Comparison of ENCODE assay signal across 11 cellular contexts in the genomic region with DNA sequence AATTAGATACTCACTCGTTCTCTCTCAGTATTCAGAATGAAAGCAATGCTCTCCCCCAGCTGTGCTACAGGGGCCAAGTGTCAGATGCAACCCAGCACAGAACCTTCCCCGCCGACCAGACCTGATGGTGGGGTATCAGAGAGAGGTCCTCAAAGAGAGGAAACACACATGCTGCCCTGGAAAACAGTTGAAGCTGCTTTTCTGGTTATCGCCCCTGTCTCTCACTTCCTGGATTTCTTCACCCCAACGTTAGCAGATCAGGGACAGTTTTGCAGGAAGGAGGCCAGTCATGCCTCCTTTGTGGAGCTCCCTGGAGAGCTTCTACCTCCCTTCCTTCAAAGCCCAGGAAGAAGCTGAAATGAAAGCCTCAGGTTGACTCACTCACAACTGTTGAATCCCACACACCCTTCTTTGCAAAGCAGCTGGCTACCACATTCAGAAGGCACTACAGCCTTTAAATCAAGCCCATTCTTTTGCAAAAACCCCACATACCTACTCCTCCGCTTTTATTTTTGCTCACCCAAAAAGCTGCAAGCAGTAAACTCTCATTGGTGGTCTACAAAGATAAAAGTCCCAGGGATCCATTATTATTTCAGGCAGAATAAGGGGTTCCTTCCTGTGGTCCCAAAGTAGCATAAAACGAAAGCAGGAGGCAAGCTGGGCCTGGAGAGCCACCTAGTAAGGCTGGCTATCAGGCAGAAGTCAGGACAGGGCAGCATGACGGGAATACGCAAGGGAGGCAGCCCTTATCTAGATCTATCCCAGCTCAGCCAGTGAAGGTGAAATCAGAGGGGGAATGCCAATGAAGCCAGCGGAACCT. TPM values are rescaled to one million over a fixed set of nuclear protein-coding genes. Genes with fewer than 3 reads are reported as not detected.
DNase-seq lines count a peak whose midpoint lies in the region; ATAC-seq and TF ChIP-seq lines count a peak whose summit lies in the region.
"Had no signal": no experiment of that assay in that cellular context is flagged by ENCODE, and none has a peak within 500 bp of the region (broad histone marks: within the 10 kb centered on the region; RNA-seq: fewer than 3 reads in every experiment).

No MANE protein-coding gene starts in this region.

- ATAC-seq in GM19438 (IDR thresholded peaks at IDR 0.05; ENCODE audit: low read depth, unreplicated experiment) (peak; percentile 67), HG03103 (IDR thresholded peaks at IDR 0.05; ENCODE audit: low read depth, unreplicated experiment) (peak; percentile 58), mucosa of descending colon (no peak)
- peak; percentile 76 for ATAC-seq in stimulated activated memory B cell treated with anti-CD40 and anti-IgM and Interleukin-4, amounts not matched to agents 10 μg/mL and 1 μg/mL and 100 μg/mL, for 72 hours

- peaks cover 3% of the 10 kb centered on the region for H3K9me3 Mint-ChIP-seq in stimulated activated memory B cell treated with anti-CD40 and anti-IgM and Interleukin-4, amounts not matched to agents 10 μg/mL and 1 μg/mL and 100 μg/mL, for 72 hours

- H3K27ac ChIP-seq in Karpas-422 (ENCODE audit: low read length) = no peak overlapping the region
- H3K27ac ChIP-seq: thyroid gland had no signal

- DNase-seq in fibroblast of villous mesenchyme (ENCODE audit: low read depth) = peak; percentile 49
- DNase-seq in NCI-H2227 treated with DMSO at 0.1 percent for 48 hours (lab: John Stamatoyannopoulos, UW) = no peak
- DNase-seq in Karpas-422 = no peak
- no peak for DNase-seq in activated naive CD4-positive, alpha-beta T cell (lab: John Stamatoyannopoulos, UW)
- DNase-seq in mucosa of descending colon = no peak
- DNase-seq: naive thymus-derived CD4-positive, alpha-beta T cell; stimulated activated CD4-positive, alpha-beta T cell treated with anti-CD3 and anti-CD28 coated beads, Interleukin-1b, Interleukin-23, amount 100 ng/mL, for 48 hours; thyroid gland had no signal

- H3K27ac Mint-ChIP-seq in stimulated activated memory B cell treated with anti-CD40 and anti-IgM and Interleukin-4, amounts not matched to agents 10 μg/mL and 1 μg/mL and 100 μg/mL, for 72 hours = peak overlapping the region; percentile 85
- H3K27ac Mint-ChIP-seq: naive thymus-derived CD4-positive, alpha-beta T cell had no signal

- H3K9me2 ChIP-seq in Karpas-422 (replicated peaks; ENCODE audit: insufficient read depth, low read length) = no peaks in the 10 kb centered on the region

- no peaks in the 10 kb centered on the region for H3K79me2 ChIP-seq in Karpas-422 (ENCODE audit: low read length)

- H3K4me3 Mint-ChIP-seq in stimulated activated memory B cell treated with anti-CD40 and anti-IgM and Interleukin-4, amounts not matched to agents 10 μg/mL and 1 μg/mL and 100 μg/mL, for 72 hours = peak overlapping the region; percentile 46
- H3K4me3 Mint-ChIP-seq: naive thymus-derived CD4-positive, alpha-beta T cell had no signal

- H3K27me3 Mint-ChIP-seq in stimulated activated memory B cell treated with anti-CD40 and anti-IgM and Interleukin-4, amounts not matched to agents 10 μg/mL and 1 μg/mL and 100 μg/mL, for 72 hours = no peaks in the 10 kb centered on the region

- H3K4me3 ChIP-seq in fibroblast of villous mesenchyme (ENCODE audit: low read depth, low read length) (no peak overlapping the region), Karpas-422 (ENCODE audit: low read length) (no peak overlapping the region), mucosa of descending colon (no peak overlapping the region)
- H3K4me3 ChIP-seq: thyroid gland had no signal

- H3K9ac ChIP-seq in Karpas-422 (ENCODE audit: low read length) = no peak overlapping the region

- no peak overlapping the region for H3K4me2 ChIP-seq in Karpas-422 (ENCODE audit: low read depth, low read length, poor library complexity, severe bottlenecking)

- H3K9me3 ChIP-seq in Karpas-422 (ENCODE audit: low read length) (no peaks in the 10 kb centered on the region), mucosa of descending colon (no peaks in the 10 kb centered on the region)
- H3K9me3 ChIP-seq: thyroid gland had no signal

- intact Hi-C loops in mucosa of descending colon (cut with DNase I, micrococcal nuclease) = no loop called here

- H3K4me1 Mint-ChIP-seq in stimulated activated memory B cell treated with anti-CD40 and anti-IgM and Interleukin-4, amounts not matched to agents 10 μg/mL and 1 μg/mL and 100 μg/mL, for 72 hours = peaks cover 26% of the 10 kb centered on the region
- H3K4me1 Mint-ChIP-seq: naive thymus-derived CD4-positive, alpha-beta T cell had no signal

- no peaks in the 10 kb centered on the region for H3K36me3 ChIP-seq in Karpas-422 (ENCODE audit: insufficient read depth, low read length)
- no peaks in the 10 kb centered on the region for H3K36me3 ChIP-seq in mucosa of descending colon (ENCODE audit: low read depth)
- H3K36me3 ChIP-seq: thyroid gland had no signal

- peaks cover 3% of the 10 kb centered on the region; the same call in 1 of the 2 replicates for H3K27me3 ChIP-seq in Karpas-422 (ENCODE audit: low read length)
- H3K27me3 ChIP-seq: thyroid gland had no signal

- H3K36me3 Mint-ChIP-seq in stimulated activated memory B cell treated with anti-CD40 and anti-IgM and Interleukin-4, amounts not matched to agents 10 μg/mL and 1 μg/mL and 100 μg/mL, for 72 hours = peaks cover 6% of the 10 kb centered on the region
- H3K36me3 Mint-ChIP-seq: naive thymus-derived CD4-positive, alpha-beta T cell had no signal

- H3K4me1 ChIP-seq in Karpas-422 (ENCODE audit: low read length) (0 out of 2 replicates have a peak, but pooled peaks cover 3% of the 10 kb centered on the region), mucosa of descending colon (ENCODE audit: low read depth) (no peaks in the 10 kb centered on the region)
- H3K4me1 ChIP-seq: thyroid gland had no signal

- no peak overlapping the region for H2AFZ ChIP-seq in Karpas-422 (ENCODE audit: low read length)

- no peaks in the 10 kb centered on the region for H4K20me1 ChIP-seq in Karpas-422 (ENCODE audit: insufficient read depth, low read depth, low read length)

- TF ChIP-seq CTCF in fibroblast of villous mesenchyme (IDR thresholded peaks at IDR 0.05; ENCODE audit: insufficient read depth, low read depth, low read length) (no peak), mucosa of descending colon (IDR thresholded peaks at IDR 0.05) (no peak)

RNA-seq across cellular contexts. Expression of a gene that starts 23.3 kb away (rescaled TPM):
- total RNA-seq in fibroblast of villous mesenchyme = 13.4 and 15.5 TPM in 2 replicates
- total RNA-seq in Karpas-422 (2014; rRNA removed; shearing (Covaris generic); ENCODE audit: low replicate concordance) = 0.15 and 1.0 TPM in 2 replicates
- 10 to 100 TPM; 29.3 to 93.8 (median 67.7) TPM for total RNA-seq in mucosa of descending colon
